In genomic region chr18:27825735-27826477, GRCh38 we compare ENCODE assay signal across 29 cellular contexts.
"Had no signal": no experiment of that assay in that cellular context is flagged by ENCODE, and none has a peak within 500 bp of the region (broad histone marks: within the 10 kb centered on the region; RNA-seq: fewer than 3 reads in every experiment).

No MANE protein-coding gene starts in this region.

- H3K9me3 Mint-ChIP-seq: stimulated activated naive CD8-positive, alpha-beta T cell treated with anti-CD3 and anti-CD28 coated beads, Interleukin-15, Interleukin-2, amounts not matched to agents 100 ng/mL and 50 ng/mL, for 24 hours had no signal

- H3K27me3 Mint-ChIP-seq: activated CD4-positive, alpha-beta memory T cell treated with anti-CD3 and anti-CD28 coated beads for 36 hours; activated CD4-positive, alpha-beta T cell treated with anti-CD3 and anti-CD28 coated beads, Interleukin-2, amount 10 ng/mL, durations not matched to agents 24 days and 14 days; activated T-cell treated with anti-CD3 and anti-CD28 coated beads, Interleukin-2, amount 50 U/mL, for 24 hours; stimulated activated naive CD8-positive, alpha-beta T cell treated with anti-CD3 and anti-CD28 coated beads, Interleukin-15, Interleukin-2, amounts not matched to agents 100 ng/mL and 50 ng/mL, for 24 hours; type B pancreatic cell had no signal

- DNase-seq: activated CD4-positive, alpha-beta memory T cell treated with anti-CD3 and anti-CD28 coated beads for 36 hours; activated CD4-positive, alpha-beta T cell treated with anti-CD3 and anti-CD28 coated beads, Interleukin-2, amount 10 ng/mL, durations not matched to agents 24 days and 14 days; activated CD4-positive, CD25-positive, alpha-beta regulatory T cell treated with anti-CD3 and anti-CD28 coated beads, Interleukin-2, amount 50 U/mL, for 72 hours; activated CD8-positive, alpha-beta memory T cell treated with anti-CD3 and anti-CD28 coated beads, Interleukin-2, amount 50 U/mL, for 48 hours; activated gamma-delta T cell; activated naive CD4-positive, alpha-beta T cell treated with anti-CD3 and anti-CD28 coated beads, Interleukin-2, amount 50 U/mL, for 16 hours; activated T-cell treated with anti-CD3 and anti-CD28 coated beads, Interleukin-2, amount 50 U/mL, for 24 hours; amniotic stem cell; caudate nucleus; esophagus squamous epithelium; glutamatergic neuron; left cardiac atrium; left ventricle myocardium superior; occipital lobe; psoas muscle; sigmoid colon; small intestine; stimulated activated CD4-positive, alpha-beta T cell treated with anti-CD3 and anti-CD28 coated beads, Interleukin-4, amount 100 ng/mL, for 24 hours; T1000; WERI-Rb-1 had no signal

- H3K27ac Mint-ChIP-seq: activated CD4-positive, alpha-beta memory T cell treated with anti-CD3 and anti-CD28 coated beads for 36 hours; activated CD4-positive, alpha-beta T cell treated with anti-CD3 and anti-CD28 coated beads, Interleukin-2, amount 10 ng/mL, durations not matched to agents 24 days and 14 days; activated T-cell treated with anti-CD3 and anti-CD28 coated beads, Interleukin-2, amount 50 U/mL, for 24 hours; stimulated activated effector memory CD8-positive, alpha-beta T cell treated with anti-CD3 and anti-CD28 coated beads, Interleukin-12 subunit alpha, Interleukin-12 subunit beta, amount 100 ng/mL, for 72 hours; stimulated activated naive CD8-positive, alpha-beta T cell treated with anti-CD3 and anti-CD28 coated beads, Interleukin-15, Interleukin-2, amounts not matched to agents 100 ng/mL and 50 ng/mL, for 24 hours; T-helper 1 cell treated with Interleukin-12 subunit alpha and Interleukin-12 subunit beta and Interleukin-4 antibody, amounts not matched to agents 30 μg/mL and 1 μg/mL, for 36 hours; type B pancreatic cell had no signal

- H3K4me1 Mint-ChIP-seq: activated CD4-positive, alpha-beta T cell treated with anti-CD3 and anti-CD28 coated beads, Interleukin-2, amount 10 ng/mL, durations not matched to agents 24 days and 14 days; stimulated activated effector memory CD8-positive, alpha-beta T cell treated with anti-CD3 and anti-CD28 coated beads, Interleukin-12 subunit alpha, Interleukin-12 subunit beta, amount 100 ng/mL, for 72 hours had no signal

- H2AFZ ChIP-seq: parathyroid adenoma had no signal

- ATAC-seq: left cardiac atrium; left ventricle myocardium superior; psoas muscle; stimulated activated effector memory CD8-positive, alpha-beta T cell treated with anti-CD3 and anti-CD28 coated beads, Interleukin-12 subunit alpha, Interleukin-12 subunit beta, amount 100 ng/mL, for 72 hours had no signal

- H3K36me3 Mint-ChIP-seq: activated CD4-positive, alpha-beta memory T cell treated with anti-CD3 and anti-CD28 coated beads for 36 hours; stimulated activated effector memory CD8-positive, alpha-beta T cell treated with anti-CD3 and anti-CD28 coated beads, Interleukin-12 subunit alpha, Interleukin-12 subunit beta, amount 100 ng/mL, for 72 hours; type B pancreatic cell had no signal

- H3K4me3 ChIP-seq: esophagus squamous epithelium, psoas muscle, sigmoid colon, thoracic aorta, vagina had no signal

- H3K4me3 Mint-ChIP-seq: activated CD4-positive, alpha-beta memory T cell treated with anti-CD3 and anti-CD28 coated beads for 36 hours; activated CD4-positive, alpha-beta T cell treated with anti-CD3 and anti-CD28 coated beads, Interleukin-2, amount 10 ng/mL, durations not matched to agents 24 days and 14 days; activated T-cell treated with anti-CD3 and anti-CD28 coated beads, Interleukin-2, amount 50 U/mL, for 24 hours; nephron; stimulated activated effector memory CD8-positive, alpha-beta T cell treated with anti-CD3 and anti-CD28 coated beads, Interleukin-12 subunit alpha, Interleukin-12 subunit beta, amount 100 ng/mL, for 72 hours; stimulated activated naive CD8-positive, alpha-beta T cell treated with anti-CD3 and anti-CD28 coated beads, Interleukin-15, Interleukin-2, amounts not matched to agents 100 ng/mL and 50 ng/mL, for 24 hours; T-helper 1 cell treated with Interleukin-12 subunit alpha and Interleukin-12 subunit beta and Interleukin-4 antibody, amounts not matched to agents 30 μg/mL and 1 μg/mL, for 36 hours; type B pancreatic cell had no signal

- H3K27me3 ChIP-seq: esophagus squamous epithelium, sigmoid colon, vagina had no signal

- H3K36me3 ChIP-seq: esophagus squamous epithelium, sigmoid colon, thoracic aorta, vagina, WERI-Rb-1 had no signal

- H3K27ac ChIP-seq: epithelial cell of prostate, esophagus squamous epithelium, parathyroid adenoma, psoas muscle, sigmoid colon, thoracic aorta, vagina, WERI-Rb-1 had no signal

- H3K4me1 ChIP-seq: esophagus squamous epithelium, parathyroid adenoma, psoas muscle, sigmoid colon, vagina had no signal

- H3K9me3 ChIP-seq: esophagus squamous epithelium, psoas muscle, sigmoid colon, thoracic aorta, vagina had no signal

- H3K9ac ChIP-seq: parathyroid adenoma had no signal
